ENCODE assay signal across 19 cellular contexts in the genomic region with DNA sequence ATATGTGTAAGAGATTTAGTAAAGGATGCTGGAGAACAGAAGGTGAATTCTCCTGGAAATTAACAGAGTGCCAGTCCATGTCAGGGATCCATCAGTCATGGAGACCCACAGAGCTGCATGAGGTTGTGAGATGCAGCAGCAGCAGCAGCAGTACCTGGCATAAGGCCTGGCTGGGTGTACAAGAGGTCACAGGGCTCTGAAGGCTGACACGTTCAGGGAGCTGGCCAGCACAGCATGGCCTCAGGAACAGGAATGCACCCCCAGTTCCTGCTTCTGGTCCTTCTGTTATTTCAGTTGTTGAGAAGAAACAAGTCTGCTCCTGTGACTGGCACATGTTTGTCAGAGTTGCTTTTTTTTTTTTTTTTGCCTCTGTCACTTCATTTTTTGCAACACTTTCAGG.
"Had no signal": no experiment of that assay in that cellular context is flagged by ENCODE, and none has a peak within 500 bp of the region (broad histone marks: within the 10 kb centered on the region; RNA-seq: fewer than 3 reads in every experiment).

No MANE protein-coding gene starts in this region.

- ATAC-seq: activated CD8-positive, alpha-beta T cell treated with anti-CD3 and anti-CD28 coated beads for 36 hours; activated T-helper 17 cell treated with anti-CD3 and anti-CD28 coated beads, Interleukin-2, amount 50 U/mL, for 72 hours; effector memory CD8-positive, alpha-beta T cell; natural killer cell; stimulated activated naive CD8-positive, alpha-beta T cell treated with anti-CD3 and anti-CD28 coated beads, Interleukin-15, Interleukin-2, amounts not matched to agents 100 U/mL and 50 U/mL, for 24 hours; T-cell had no signal

- H3K4me3 Mint-ChIP-seq: activated CD8-positive, alpha-beta T cell treated with anti-CD3 and anti-CD28 coated beads for 36 hours; activated naive CD8-positive, alpha-beta T cell treated with anti-CD3 and anti-CD28 coated beads for 36 hours; activated T-helper 17 cell treated with anti-CD3 and anti-CD28 coated beads, Interleukin-2, amount 50 U/mL, for 72 hours; effector memory CD8-positive, alpha-beta T cell; natural killer cell; T-cell had no signal

- H3K36me3 Mint-ChIP-seq: activated naive CD8-positive, alpha-beta T cell treated with anti-CD3 and anti-CD28 coated beads for 36 hours; natural killer cell; T-cell had no signal

- H3K79me2 ChIP-seq: parathyroid adenoma had no signal

- H3K36me3 ChIP-seq: cardiac muscle cell, lower lobe of right lung, tibial artery, uterus had no signal

- H3K27me3 Mint-ChIP-seq: activated CD8-positive, alpha-beta T cell treated with anti-CD3 and anti-CD28 coated beads for 36 hours; activated naive CD8-positive, alpha-beta T cell treated with anti-CD3 and anti-CD28 coated beads for 36 hours; activated T-helper 17 cell treated with anti-CD3 and anti-CD28 coated beads, Interleukin-2, amount 50 U/mL, for 72 hours; effector memory CD8-positive, alpha-beta T cell; T-cell had no signal

- H3K4me1 Mint-ChIP-seq: activated naive CD8-positive, alpha-beta T cell treated with anti-CD3 and anti-CD28 coated beads for 36 hours; activated T-helper 17 cell treated with anti-CD3 and anti-CD28 coated beads, Interleukin-2, amount 50 U/mL, for 72 hours; natural killer cell; T-cell had no signal

- H3K4me3 ChIP-seq: cardiac muscle cell, lower lobe of right lung, tibial artery, uterus had no signal

- DNase-seq: activated CD4-positive, alpha-beta T cell treated with anti-CD3 and anti-CD28 coated beads for 48 hours; activated CD4-positive, CD25-positive, alpha-beta regulatory T cell; activated CD8-positive, alpha-beta T cell treated with anti-CD3 and anti-CD28 coated beads for 36 hours; activated naive CD4-positive, alpha-beta T cell; activated naive CD8-positive, alpha-beta T cell treated with anti-CD3 and anti-CD28 coated beads for 36 hours; activated T-cell treated with anti-CD3 and anti-CD28 coated beads, Interleukin-2, amount 50 U/mL, for 1 hour; amniotic stem cell; effector memory CD8-positive, alpha-beta T cell; foreskin melanocyte; lower lobe of right lung; natural killer cell; stimulated activated CD8-positive, alpha-beta memory T cell treated with anti-CD3 and anti-CD28 coated beads, Interleukin-4, amount 100 ng/mL, for 48 hours; stimulated activated naive CD8-positive, alpha-beta T cell treated with anti-CD3 and anti-CD28 coated beads, Interleukin-15, Interleukin-2, amounts not matched to agents 100 U/mL and 50 U/mL, for 24 hours; T-cell; tibial artery; uterus had no signal

- H3K9me3 ChIP-seq: lower lobe of right lung, tibial artery, uterus had no signal

- H3K27me3 ChIP-seq: cardiac muscle cell, tibial artery, uterus had no signal

- H2AFZ ChIP-seq: parathyroid adenoma had no signal

- H3K9ac ChIP-seq: parathyroid adenoma had no signal

- H3K9me3 Mint-ChIP-seq: activated CD8-positive, alpha-beta T cell treated with anti-CD3 and anti-CD28 coated beads for 36 hours; activated naive CD8-positive, alpha-beta T cell treated with anti-CD3 and anti-CD28 coated beads for 36 hours; activated T-helper 17 cell treated with anti-CD3 and anti-CD28 coated beads, Interleukin-2, amount 50 U/mL, for 72 hours; effector memory CD8-positive, alpha-beta T cell; T-cell had no signal

- H3K27ac ChIP-seq: cardiac muscle cell, lower lobe of right lung, parathyroid adenoma, tibial artery, uterus had no signal

- H3K4me1 ChIP-seq: lower lobe of right lung, parathyroid adenoma, tibial artery, uterus had no signal

- H3K27ac Mint-ChIP-seq: activated CD8-positive, alpha-beta T cell treated with anti-CD3 and anti-CD28 coated beads for 36 hours; activated naive CD8-positive, alpha-beta T cell treated with anti-CD3 and anti-CD28 coated beads for 36 hours; activated T-helper 17 cell treated with anti-CD3 and anti-CD28 coated beads, Interleukin-2, amount 50 U/mL, for 72 hours; effector memory CD8-positive, alpha-beta T cell; natural killer cell; T-cell had no signal
